ENCODE assay signal across 9 cellular contexts in genomic region chr19:7489609-7490044, GRCh38. TPM values are rescaled to one million over a fixed set of nuclear protein-coding genes. Genes with fewer than 3 reads are reported as not detected.
A peak's percentile ranks its signal among the peaks of the same experiment; 100 is the strongest.
DNase-seq lines count a peak whose midpoint lies in the region; ATAC-seq and TF ChIP-seq lines count a peak whose summit lies in the region.
"Had no signal": no experiment of that assay in that cellular context is flagged by ENCODE, and none has a peak within 500 bp of the region (broad histone marks: within the 10 kb centered on the region; RNA-seq: fewer than 3 reads in every experiment).

No MANE protein-coding gene starts in this region.

- peak; percentile 36 for DNase-seq in H7
- no peak for DNase-seq in WTC11 (ENCODE audit: low spot score)
- peak; percentile 60 for DNase-seq in hepatocyte (ENCODE audit: low spot score)
- no peak for DNase-seq in H4 (ENCODE audit: low spot score)
- no peak for DNase-seq in amygdala (lab: John Stamatoyannopoulos, UW)
- no peak for DNase-seq in NCI-H2196 (lab: John Stamatoyannopoulos, UW; ENCODE audit: unreplicated experiment)
- DNase-seq in brain microvascular endothelial cell = no peak

- H3K36me3 ChIP-seq in H7 (replicated peaks; ENCODE audit: control insufficient read depth, insufficient read depth, low read length) (no peaks in the 10 kb centered on the region), hepatocyte (replicated peaks; ENCODE audit: insufficient read depth, low read depth) (no peaks in the 10 kb centered on the region), skeletal muscle satellite cell (ENCODE audit: insufficient read depth, low read length) (no peaks in the 10 kb centered on the region), brain microvascular endothelial cell (replicated peaks) (no peaks in the 10 kb centered on the region)
- H3K36me3 ChIP-seq: spleen had no signal

- WGBS in hepatocyte (ENCODE audit: low lambda C conversion rate, missing lambda C conversion rate) = 69% methylated on average over 11 of the region's 11 CpGs

- H2AFZ ChIP-seq in hepatocyte = peak overlapping the region; percentile 66

- peak overlapping the region; percentile 90 for H3K27ac ChIP-seq in hepatocyte
- H3K27ac ChIP-seq in brain microvascular endothelial cell = no peak overlapping the region

- H3K9me3 Mint-ChIP-seq in WTC11 = no peaks in the 10 kb centered on the region

- no peaks in the 10 kb centered on the region for H4K20me1 ChIP-seq in hepatocyte (ENCODE audit: insufficient read depth, poor library complexity, severe bottlenecking)

- H3K36me3 Mint-ChIP-seq in WTC11 = no peaks in the 10 kb centered on the region

- no peak for TF ChIP-seq CTCF in WTC11 (IDR thresholded peaks at IDR 0.05)
- no peak for TF ChIP-seq CTCF in hepatocyte (IDR thresholded peaks at IDR 0.05; ENCODE audit: poor library complexity)
- TF ChIP-seq CTCF in brain microvascular endothelial cell (IDR thresholded peaks at IDR 0.05; ENCODE audit: low read depth, low read length, missing control alignments) = no peak

- in situ Hi-C loops in brain microvascular endothelial cell (cut with HindIII; ENCODE audit: low pct_ligation_motif_present, low sequenced_read_pairs) = no loop called here

- peaks cover 8% of the 10 kb centered on the region for H3K4me1 ChIP-seq in hepatocyte (ENCODE audit: insufficient read depth)
- peaks cover 15% of the 10 kb centered on the region for H3K4me1 ChIP-seq in skeletal muscle satellite cell (ENCODE audit: control insufficient read depth, insufficient read depth, low read length)

- ATAC-seq in WTC11 = peak; percentile 12

- H3K9ac ChIP-seq in skeletal muscle satellite cell (ENCODE audit: low read depth, low read length) = no peak overlapping the region

- H3K9me3 ChIP-seq in hepatocyte (ENCODE audit: low read depth) (no peaks in the 10 kb centered on the region), skeletal muscle satellite cell (replicated peaks; ENCODE audit: low read length) (no peaks in the 10 kb centered on the region)
- H3K9me3 ChIP-seq: spleen had no signal

- peaks cover 12% of the 10 kb centered on the region for H3K4me1 Mint-ChIP-seq in WTC11

- peak overlapping the region; percentile 41 for H3K4me3 Mint-ChIP-seq in WTC11

- H3K4me3 ChIP-seq in H7 (ENCODE audit: insufficient read depth, low read depth, low read length) (no peak overlapping the region), hepatocyte (no peak overlapping the region), skeletal muscle satellite cell (ENCODE audit: low read length) (no peak overlapping the region), brain microvascular endothelial cell (ENCODE audit: low read depth, low read length) (no peak overlapping the region)

- H3K27me3 Mint-ChIP-seq in WTC11 (ENCODE audit: low read depth) = peaks cover 8% of the 10 kb centered on the region

- peak overlapping the region; percentile 92 for H3K27ac Mint-ChIP-seq in WTC11

- H3K79me2 ChIP-seq in hepatocyte = no peaks in the 10 kb centered on the region

- POLR2A ChIA-PET in WTC11 (lab: Charles Lee) = interaction anchor here (1.5 kb wide), 1 partner anchor 17 kb away, joined by 4 read pairs; no protein-coding TSS in a partner anchor

- CTCF ChIA-PET in WTC11 (lab: Charles Lee) = interaction anchor here (0.6 to 1.6 kb wide), 11 partner anchors 11 to 646 kb away, joined by 3 to 7 read pairs (median 4); partner anchors contain the start of genes CLEC4M and MCOLN1

- H3K4me2 ChIP-seq in hepatocyte = peak overlapping the region; percentile 79
- H3K4me2 ChIP-seq in skeletal muscle satellite cell (ENCODE audit: low read length) = peak overlapping the region; percentile 94

- H3K9me2 ChIP-seq in hepatocyte (replicated peaks; ENCODE audit: insufficient read depth) = no peaks in the 10 kb centered on the region

- no peaks in the 10 kb centered on the region for H3K27me3 ChIP-seq in H7 (ENCODE audit: control insufficient read depth, insufficient read depth, low read length)
- H3K27me3 ChIP-seq in hepatocyte = no peaks in the 10 kb centered on the region
- H3K27me3 ChIP-seq in skeletal muscle satellite cell (ENCODE audit: control insufficient read depth, insufficient read depth, low read length) = no peaks in the 10 kb centered on the region
- H3K27me3 ChIP-seq in brain microvascular endothelial cell (replicated peaks) = no peaks in the 10 kb centered on the region
- H3K27me3 ChIP-seq: spleen had no signal

TF ChIP-seq in WTC11, 78 proteins besides CTCF, POLR2A, EP300 and RAD21 (continues in another document):
- TF ChIP-seq HMGXB4 (CRISPR knock-in tag; IDR thresholded peaks at IDR 0.05) = no peak
- TF ChIP-seq ESRRA (CRISPR knock-in tag; IDR thresholded peaks at IDR 0.05; ENCODE audit: borderline replicate concordance) = no peak
- no peak for TF ChIP-seq CBFB (CRISPR knock-in tag; IDR thresholded peaks at IDR 0.05; ENCODE audit: low read depth)
- TF ChIP-seq ATF1 (CRISPR knock-in tag; IDR thresholded peaks at IDR 0.05) = no peak
- TF ChIP-seq AR (CRISPR knock-in tag; IDR thresholded peaks at IDR 0.05) = no peak
- TF ChIP-seq ATF6 (CRISPR knock-in tag; IDR thresholded peaks at IDR 0.05) = no peak

RNA-seq across cellular contexts. Expression of gene PEX11G, which starts 0.8 kb away (rescaled TPM):
- total RNA-seq in H7 (2014; rRNA removed; shearing (Covaris generic)) = 2.4 and 3.5 TPM in 2 replicates
- total RNA-seq in WTC11 (2021) (4.3 to 5.9 TPM (median 5.7 TPM) in 3 replicates), hepatocyte (4.1 and 6.2 TPM in 2 replicates)
- 10.3 and 10.6 TPM in 2 replicates for polyA plus RNA-seq in hepatocyte
- 1.7 and 3.5 TPM in 2 replicates for total RNA-seq in skeletal muscle satellite cell (2012; rRNA removed)
- 0.31 TPM in 1 of 2 replicates, not detected in the other for total RNA-seq in H4 (2014; rRNA removed; shearing (Covaris generic))

RNA-seq across cellular contexts. Expression of gene ZNF358, which starts 26.3 kb away (rescaled TPM):
- 52.1 and 54.8 TPM in 2 replicates for total RNA-seq in H7 (2014; rRNA removed; shearing (Covaris generic))
- total RNA-seq in WTC11 (2021) (37.5 to 47.5 TPM (median 47.3 TPM) in 3 replicates), hepatocyte (39.9 and 44.1 TPM in 2 replicates)
- 37.8 and 43.4 TPM in 2 replicates for polyA plus RNA-seq in hepatocyte
- 11.4 and 13.8 TPM in 2 replicates for total RNA-seq in skeletal muscle satellite cell (2012; rRNA removed)
- 31.9 and 37.5 TPM in 2 replicates for total RNA-seq in H4 (2014; rRNA removed; shearing (Covaris generic))

RNA-seq across cellular contexts. Expression of gene MCOLN1, which starts 32.8 kb away (rescaled TPM):
- total RNA-seq in H7 (2014; rRNA removed; shearing (Covaris generic)) = 6.8 and 6.9 TPM in 2 replicates
- total RNA-seq in WTC11 (2021) (15.0 to 19.7 TPM (median 16.7 TPM) in 3 replicates), hepatocyte (15.5 and 19.0 TPM in 2 replicates)
- 55.5 and 60.5 TPM in 2 replicates for polyA plus RNA-seq in hepatocyte
- total RNA-seq in skeletal muscle satellite cell (2012; rRNA removed) = 5.7 and 6.1 TPM in 2 replicates
- 3.9 and 5.8 TPM in 2 replicates for total RNA-seq in H4 (2014; rRNA removed; shearing (Covaris generic))

RNA-seq across cellular contexts. Expression of gene PNPLA6, which starts 45.9 kb away (rescaled TPM):
- 87.4 and 114 TPM in 2 replicates for total RNA-seq in H7 (2014; rRNA removed; shearing (Covaris generic))
- 149 to 156 TPM (median 150 TPM) in 3 replicates for total RNA-seq in WTC11 (2021)
- total RNA-seq in hepatocyte = 39.9 and 43.0 TPM in 2 replicates
- 49.7 and 50.5 TPM in 2 replicates for polyA plus RNA-seq in hepatocyte
- total RNA-seq in skeletal muscle satellite cell (2012; rRNA removed) = 56.1 and 64.6 TPM in 2 replicates
- total RNA-seq in H4 (2014; rRNA removed; shearing (Covaris generic)) = 32.5 and 41.4 TPM in 2 replicates

Comparison
In these comparisons a context has a peak if more than half of its experiments do, and no peak if none do; other contexts are left out.
1. DNase-seq: peak in H7 (single experiment) and hepatocyte (single experiment); none in WTC11 (single experiment), H4 (single experiment), amygdala (0 of 56), NCI-H2196 (single experiment) and brain microvascular endothelial cell (single experiment).